Comparison of ENCODE assay signal across 8 cellular contexts in the genomic region with DNA sequence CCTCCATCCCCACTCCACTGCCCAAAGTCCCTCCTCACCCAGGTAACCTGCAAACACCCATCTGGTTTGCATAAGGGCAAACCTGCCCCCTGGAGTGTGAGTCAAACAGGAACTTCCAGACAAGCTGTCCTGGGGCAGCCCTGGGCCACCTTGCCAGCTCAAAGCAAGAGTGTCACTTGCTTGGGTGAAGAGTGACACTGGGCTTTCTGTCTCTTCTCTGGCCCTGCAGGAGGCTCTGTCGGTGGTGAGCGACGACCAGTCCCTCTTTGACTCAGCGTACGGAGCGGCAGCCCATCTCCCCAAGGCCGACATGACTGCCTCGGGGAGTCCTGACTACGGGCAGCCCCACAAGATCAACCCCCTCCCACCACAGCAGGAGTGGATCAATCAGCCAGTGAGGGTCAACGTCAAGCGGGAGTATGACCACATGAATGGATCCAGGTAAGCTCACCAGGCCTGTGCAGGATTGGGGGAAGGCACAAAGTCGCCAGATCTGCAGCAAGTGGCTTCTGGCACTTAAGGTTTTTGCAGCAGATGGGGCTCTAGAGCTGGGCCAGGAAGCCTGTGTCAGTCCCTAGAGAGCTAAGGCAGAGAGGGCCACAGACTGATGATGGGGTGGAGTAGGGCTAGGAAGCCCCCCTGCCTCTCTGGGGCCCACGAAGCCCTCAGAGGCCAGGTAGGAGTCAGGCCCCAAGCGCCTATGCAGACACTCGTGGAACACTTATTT.
DNase-seq lines count a peak whose midpoint lies in the region; ATAC-seq and TF ChIP-seq lines count a peak whose summit lies in the region.

No MANE protein-coding gene starts in this region.

- no peak overlapping the region for H3K4me3 ChIP-seq in right cardiac atrium (ENCODE audit: low read length)

- ATAC-seq in GM19395 (IDR thresholded peaks at IDR 0.05; ENCODE audit: unreplicated experiment) (peak; percentile 75), HG03175 (IDR thresholded peaks at IDR 0.05; ENCODE audit: unreplicated experiment) (peak; percentile 80), right cardiac atrium (no peak)
- ATAC-seq in activated naive CD8-positive, alpha-beta T cell treated with anti-CD3 and anti-CD28 coated beads, Interleukin-2, amount 10 ng/mL, durations not matched to agents 7 days and 5 days (ENCODE audit: low read depth), result no peak

- H3K36me3 Mint-ChIP-seq in activated naive CD8-positive, alpha-beta T cell treated with anti-CD3 and anti-CD28 coated beads, Interleukin-2, amount 10 ng/mL, durations not matched to agents 7 days and 5 days, result peaks cover 34% of the 10 kb centered on the region
- H3K36me3 Mint-ChIP-seq in mesothelial cell of epicardium, result no peaks in the 10 kb centered on the region

- intact Hi-C loops in right cardiac atrium (cut with DNase I), result loop anchor here in 1 of 4 donors (10.0 kb wide), 1 partner anchor 63 kb away; the partner anchor contains the start of gene FLI1

- peaks cover 8% of the 10 kb centered on the region for H3K4me1 ChIP-seq in right cardiac atrium (ENCODE audit: control insufficient read depth, insufficient read depth, low read length)

- no peaks in the 10 kb centered on the region for H3K27me3 ChIP-seq in right cardiac atrium (ENCODE audit: control insufficient read depth, insufficient read depth)

- H3K27me3 Mint-ChIP-seq in activated naive CD8-positive, alpha-beta T cell treated with anti-CD3 and anti-CD28 coated beads, Interleukin-2, amount 10 ng/mL, durations not matched to agents 7 days and 5 days, result no peaks in the 10 kb centered on the region
- peaks cover 23% of the 10 kb centered on the region for H3K27me3 Mint-ChIP-seq in mesothelial cell of epicardium (ENCODE audit: low read depth)

- TF ChIP-seq CTCF in GM10248 (IDR thresholded peaks at IDR 0.05; ENCODE audit: control extremely low read depth, extremely low read depth, low read depth, missing control alignments) (peak; percentile 0), mesothelial cell of epicardium (IDR thresholded peaks at IDR 0.05; ENCODE audit: unreplicated experiment) (no peak)

- POLR2A ChIA-PET in GM10248 (lab: Yijun Ruan, JAX), result no interaction called here
- POLR2A ChIA-PET in activated naive CD8-positive, alpha-beta T cell treated with anti-CD3 and anti-CD28 coated beads, Interleukin-2, amount 10 ng/mL, durations not matched to agents 7 days and 5 days (lab: Charles Lee), result interaction anchor here (0.6 to 1.4 kb wide), 7 partner anchors 11 to 254 kb away, joined by 3 to 7 read pairs (median 3); partner anchors contain the start of gene FLI1

- CTCF ChIA-PET in GM10248 (lab: Yijun Ruan, JAX), result interaction anchor here (0.7 to 7.1 kb wide), 41 partner anchors 10 to 600 kb away, joined by 3 to 87 read pairs (median 5); no protein-coding TSS in a partner anchor

- WGBS in right cardiac atrium, result 86% methylated on average over 15 of the region's 15 CpGs

- DNase-seq in GM10248 (ENCODE audit: extremely low spot score) (peak; percentile 65), GOT3 (lab: John Stamatoyannopoulos, UW) (no peak), NCI-H2081 treated with DMSO at 0.1 percent for 48 hours (lab: John Stamatoyannopoulos, UW) (no peak), mesothelial cell of epicardium (ENCODE audit: low spot score in 2 of 2, unreplicated experiment in 2 of 2) (no peak), right cardiac atrium (no peak)
- no peak for DNase-seq in activated naive CD8-positive, alpha-beta T cell treated with anti-CD3 and anti-CD28 coated beads, Interleukin-2, amount 10 ng/mL, durations not matched to agents 7 days and 5 days

- H3K9me3 ChIP-seq in right cardiac atrium (ENCODE audit: control insufficient read depth, low read length), result no peaks in the 10 kb centered on the region

- H3K4me1 Mint-ChIP-seq in activated naive CD8-positive, alpha-beta T cell treated with anti-CD3 and anti-CD28 coated beads, Interleukin-2, amount 10 ng/mL, durations not matched to agents 7 days and 5 days, result peaks cover 57% of the 10 kb centered on the region
- no peaks in the 10 kb centered on the region for H3K4me1 Mint-ChIP-seq in mesothelial cell of epicardium

- H3K27ac ChIP-seq in right cardiac atrium (ENCODE audit: low read length), result no peak overlapping the region

- no peaks in the 10 kb centered on the region for H3K9me3 Mint-ChIP-seq in activated naive CD8-positive, alpha-beta T cell treated with anti-CD3 and anti-CD28 coated beads, Interleukin-2, amount 10 ng/mL, durations not matched to agents 7 days and 5 days
- H3K9me3 Mint-ChIP-seq in mesothelial cell of epicardium, result no peaks in the 10 kb centered on the region

- H3K27ac Mint-ChIP-seq in activated naive CD8-positive, alpha-beta T cell treated with anti-CD3 and anti-CD28 coated beads, Interleukin-2, amount 10 ng/mL, durations not matched to agents 7 days and 5 days, result peak overlapping the region; percentile 84
- H3K27ac Mint-ChIP-seq in mesothelial cell of epicardium, result no peak overlapping the region

- H3K4me3 Mint-ChIP-seq in activated naive CD8-positive, alpha-beta T cell treated with anti-CD3 and anti-CD28 coated beads, Interleukin-2, amount 10 ng/mL, durations not matched to agents 7 days and 5 days, result no peak overlapping the region
- H3K4me3 Mint-ChIP-seq in mesothelial cell of epicardium, result no peak overlapping the region

Comparison
In these comparisons a context has a peak if more than half of its experiments do, and no peak if none do; other contexts are left out.
1. ATAC-seq: peak in GM19395 (single experiment) and HG03175 (single experiment); none in activated naive CD8-positive, alpha-beta T cell treated with anti-CD3 and anti-CD28 coated beads, Interleukin-2, amount 10 ng/mL, durations not matched to agents 7 days and 5 days (single experiment) and right cardiac atrium (0 of 2).